21 cellular contexts compared by ENCODE assay signal in the genomic region with DNA sequence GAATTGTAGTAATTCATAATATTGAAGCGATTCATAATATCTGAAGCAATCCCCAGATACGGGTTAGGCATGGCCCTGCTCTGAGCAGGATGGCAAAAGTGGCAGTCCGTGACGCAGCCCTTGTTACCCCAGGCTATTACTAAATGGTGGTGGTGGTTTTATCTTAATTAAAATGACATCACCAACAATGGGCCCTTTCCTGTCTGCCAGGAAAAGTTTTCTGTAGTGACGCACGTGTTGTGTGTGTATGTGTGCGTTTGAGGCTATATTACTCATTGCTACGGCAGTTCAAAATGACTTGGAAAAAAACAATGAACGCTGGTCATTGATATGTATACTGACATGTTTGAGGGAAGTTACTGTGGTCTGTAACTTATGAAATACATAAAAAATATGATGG. TPM values are rescaled to one million over a fixed set of nuclear protein-coding genes. Genes with fewer than 3 reads are reported as not detected.
DNase-seq lines count a peak whose midpoint lies in the region; ATAC-seq and TF ChIP-seq lines count a peak whose summit lies in the region.
"Had no signal": no experiment of that assay in that cellular context is flagged by ENCODE, and none has a peak within 500 bp of the region (broad histone marks: within the 10 kb centered on the region; RNA-seq: fewer than 3 reads in every experiment).

No MANE protein-coding gene starts in this region.

- no peaks in the 10 kb centered on the region for H3K9me3 ChIP-seq in IMR-90 (ENCODE audit: control insufficient read depth, insufficient read depth, low read length)
- H3K9me3 ChIP-seq: esophagus squamous epithelium, thyroid gland had no signal

- ATAC-seq in IMR-90 (ENCODE audit: low read depth): no peak
- no peak for ATAC-seq in stimulated activated effector memory CD8-positive, alpha-beta T cell treated with anti-CD3 and anti-CD28 coated beads, Interleukin-12 subunit alpha, Interleukin-12 subunit beta, amount 100 ng/mL, for 72 hours
- ATAC-seq: K562; natural killer cell treated with Interleukin-12 subunit alpha and Interleukin-12 subunit beta and Interleukin-15 and Interleukin-18, amount 100 ng/mL, for 72 hours had no signal

- peaks cover 15% of the 10 kb centered on the region for H3K9me1 ChIP-seq in IMR-90 (ENCODE audit: insufficient read depth, low read length)

- H2BK5ac ChIP-seq in IMR-90 (ENCODE audit: low read depth, low read length, poor library complexity, severe bottlenecking): no peak overlapping the region

- intact Hi-C loops in IMR-90 (cut with micrococcal nuclease): no loop called here

- no peak overlapping the region for H3K56ac ChIP-seq in IMR-90 (ENCODE audit: extremely low read depth, insufficient read depth, low read length)

- no peak overlapping the region for H3K9ac ChIP-seq in IMR-90 (ENCODE audit: low read depth, low read length)

- no peak overlapping the region for H3K4me2 ChIP-seq in IMR-90 (ENCODE audit: low read depth, low read length)

- no CpG with 5 or more reads among the region's 9 CpGs for WGBS in IMR-90 (ENCODE audit: extremely low coverage in 2 of 2, insufficient read length in 1 of 2), 2 experiments

- H2AK9ac ChIP-seq in IMR-90 (replicated peaks; ENCODE audit: low read depth, low read length, poor library complexity): no peak overlapping the region

- H3K4me3 ChIP-seq in IMR-90 (ENCODE audit: insufficient read depth, low read depth, low read length) (no peak overlapping the region), brain microvascular endothelial cell (ENCODE audit: low read depth, low read length) (no peak overlapping the region)
- H3K4me3 ChIP-seq: esophagus squamous epithelium, K562, thyroid gland had no signal

- H2BK120ac ChIP-seq in IMR-90 (ENCODE audit: low read depth, low read length): no peak overlapping the region

- no peak overlapping the region for H3K27ac Mint-ChIP-seq in stimulated activated effector memory CD8-positive, alpha-beta T cell treated with anti-CD3 and anti-CD28 coated beads, Interleukin-12 subunit alpha, Interleukin-12 subunit beta, amount 100 ng/mL, for 72 hours
- H3K27ac Mint-ChIP-seq: H9; natural killer cell treated with Interleukin-12 subunit alpha and Interleukin-12 subunit beta and Interleukin-15 and Interleukin-18, amount 100 ng/mL, for 72 hours had no signal

- H3K27me3 ChIP-seq in IMR-90 (ENCODE audit: control insufficient read depth, insufficient read depth, low read length) (no peaks in the 10 kb centered on the region), brain microvascular endothelial cell (replicated peaks) (no peaks in the 10 kb centered on the region)
- H3K27me3 ChIP-seq: esophagus squamous epithelium, thyroid gland had no signal

- H3K14ac ChIP-seq in IMR-90 (replicated peaks; ENCODE audit: low read depth, low read length): no peak overlapping the region

- peak; percentile 56 for DNase-seq in IMR-90
- DNase-seq in brain microvascular endothelial cell: peak; percentile 36
- peak; percentile 95 for DNase-seq in fibroblast of peridontal ligament (ENCODE audit: extremely low read depth)
- peak; percentile 93 for DNase-seq in pulmonary artery endothelial cell (ENCODE audit: low read depth, low spot score)
- DNase-seq in stimulated activated effector memory CD8-positive, alpha-beta T cell treated with anti-CD3 and anti-CD28 coated beads, Interleukin-12 subunit alpha, Interleukin-12 subunit beta, amount 100 ng/mL, for 72 hours (ENCODE audit: low spot score in 2 of 2): no peak
- no peak for DNase-seq in HK-2 (ENCODE audit: unreplicated experiment)
- DNase-seq in COLO668 (lab: John Stamatoyannopoulos, UW; ENCODE audit: unreplicated experiment): no peak
- DNase-seq: caudate nucleus; esophagus squamous epithelium; H9; hippocampal formation; islet precursor cell; mesenchymal stem cell; NCI-H2029 treated with DMSO at 0.1 percent for 48 hours; NCI-H446 treated with DMSO at 0.1 percent for 48 hours; NK-92 treated with Interleukin-12 subunit alpha and Interleukin-12 subunit beta, amount 100 ng/mL, for 24 hours; RPMI8226; stimulated activated naive CD4-positive, alpha-beta T cell treated with Interleukin-2 at 50 U/mL for 16 hours; thyroid gland had no signal

- in situ Hi-C loops in IMR-90 (cut with MboI; ENCODE audit: low sequenced_read_pairs): no loop called here
- in situ Hi-C loops in brain microvascular endothelial cell (cut with HindIII; ENCODE audit: low pct_ligation_motif_present, low sequenced_read_pairs): no loop called here

- CTCF ChIA-PET in IMR-90 (lab: Yijun Ruan, JAX): no interaction called here

- TF ChIP-seq CTCF in IMR-90 (conservative IDR thresholded peaks at IDR 0.05; ENCODE audit: low read depth, low read length) (no peak), brain microvascular endothelial cell (IDR thresholded peaks at IDR 0.05; ENCODE audit: low read depth, low read length, missing control alignments) (no peak)

- peaks cover 64% of the 10 kb centered on the region for H3K36me3 Mint-ChIP-seq in stimulated activated effector memory CD8-positive, alpha-beta T cell treated with anti-CD3 and anti-CD28 coated beads, Interleukin-12 subunit alpha, Interleukin-12 subunit beta, amount 100 ng/mL, for 72 hours

- H3K4me1 Mint-ChIP-seq in stimulated activated effector memory CD8-positive, alpha-beta T cell treated with anti-CD3 and anti-CD28 coated beads, Interleukin-12 subunit alpha, Interleukin-12 subunit beta, amount 100 ng/mL, for 72 hours: peaks cover 4% of the 10 kb centered on the region

- no peak overlapping the region for H4K91ac ChIP-seq in IMR-90 (ENCODE audit: insufficient read depth, low read depth, low read length)

- peaks cover 22% of the 10 kb centered on the region for H3K36me3 ChIP-seq in IMR-90 (ENCODE audit: control insufficient read depth, insufficient read depth, low read length)
- peaks cover 28% of the 10 kb centered on the region for H3K36me3 ChIP-seq in brain microvascular endothelial cell (replicated peaks)

- dilution Hi-C loops in IMR-90 (cut with HindIII; ENCODE audit: low sequenced_read_pairs, unreplicated experiment): no loop called here

- H3K27ac ChIP-seq in IMR-90 (ENCODE audit: insufficient read depth, low read length) (no peak overlapping the region), brain microvascular endothelial cell (no peak overlapping the region)
- H3K27ac ChIP-seq: esophagus squamous epithelium, thyroid gland had no signal

- H4K5ac ChIP-seq in IMR-90 (ENCODE audit: low read depth, low read length): no peak overlapping the region

- POLR2A ChIA-PET in IMR-90 (lab: Charles Lee; ENCODE audit: unreplicated experiment): no interaction called here

- peaks cover 4% of the 10 kb centered on the region; the same call in 1 of the 2 replicates for H4K20me1 ChIP-seq in IMR-90 (ENCODE audit: insufficient read depth, low read length)

- no peak for TF ChIP-seq RAD21 in IMR-90 (IDR thresholded peaks at IDR 0.05; ENCODE audit: low read length)

- H3K4ac ChIP-seq in IMR-90 (ENCODE audit: low read depth, low read length): no peak overlapping the region

- no peak overlapping the region for H2BK20ac ChIP-seq in IMR-90 (ENCODE audit: low read depth, low read length)

- H3K9me3 Mint-ChIP-seq in stimulated activated effector memory CD8-positive, alpha-beta T cell treated with anti-CD3 and anti-CD28 coated beads, Interleukin-12 subunit alpha, Interleukin-12 subunit beta, amount 100 ng/mL, for 72 hours: no peaks in the 10 kb centered on the region
- H3K9me3 Mint-ChIP-seq: H9; natural killer cell treated with Interleukin-12 subunit alpha and Interleukin-12 subunit beta and Interleukin-15 and Interleukin-18, amount 100 ng/mL, for 72 hours had no signal

- H3K79me1 ChIP-seq in IMR-90 (ENCODE audit: low read depth in 1 of 2, low read length in 2 of 2): peaks cover 3 to 5% of the 10 kb centered on the region in 2 experiments; a peak in 2 of 4 replicates

- no peak overlapping the region for H2AFZ ChIP-seq in IMR-90 (replicated peaks; ENCODE audit: low read length, poor library complexity)

- no peak for TF ChIP-seq POLR2A in IMR-90 (IDR thresholded peaks at IDR 0.05; ENCODE audit: low read depth, low read length)

- H3K4me1 ChIP-seq in IMR-90 (ENCODE audit: control insufficient read depth, insufficient read depth, low read length): peaks cover 8% of the 10 kb centered on the region

- no peak overlapping the region for H3K23ac ChIP-seq in IMR-90 (ENCODE audit: low read depth, low read length)

- no TSS peak for BruUV-seq in IMR-90 (replicated peaks; lab: Mats Ljungman, UMichigan)

- no peak overlapping the region for H3K4me3 Mint-ChIP-seq in stimulated activated effector memory CD8-positive, alpha-beta T cell treated with anti-CD3 and anti-CD28 coated beads, Interleukin-12 subunit alpha, Interleukin-12 subunit beta, amount 100 ng/mL, for 72 hours
- H3K4me3 Mint-ChIP-seq: H9; natural killer cell treated with Interleukin-12 subunit alpha and Interleukin-12 subunit beta and Interleukin-15 and Interleukin-18, amount 100 ng/mL, for 72 hours had no signal

- no peak overlapping the region for H3K18ac ChIP-seq in IMR-90 (ENCODE audit: low read depth, low read length)

- no peak overlapping the region for H4K8ac ChIP-seq in IMR-90 (ENCODE audit: low read depth in 2 of 2, low read length in 2 of 2)

- no peak overlapping the region for H2BK15ac ChIP-seq in IMR-90 (ENCODE audit: low read depth, low read length)

- no peak overlapping the region for H2AK5ac ChIP-seq in IMR-90 (ENCODE audit: low read depth, low read length)

TF ChIP-seq in IMR-90, 13 proteins besides CTCF, POLR2A, EP300 and RAD21:
- TF ChIP-seq RCOR1 (IDR thresholded peaks at IDR 0.05; ENCODE audit: insufficient replicate concordance, low read length) (no peak), MAZ (IDR thresholded peaks at IDR 0.05; ENCODE audit: borderline replicate concordance, low read depth, low read length) (no peak), MXI1 (IDR thresholded peaks at IDR 0.05; ENCODE audit: borderline replicate concordance, low read depth, low read length) (no peak)

RNA-seq across cellular contexts. Expression of a gene that starts 10.6 kb away (rescaled TPM):
- total RNA-seq in IMR-90 (2012; rRNA removed): 1.9 and 2.2 TPM in 2 replicates
- 0.87 and 1.1 TPM in 2 replicates for polyA plus RNA-seq in IMR-90 (2012; rRNA removed)
- polyA plus RNA-seq in IMR-90 (2012; cell fraction: cytosol; rRNA removed): 0.50 and 0.91 TPM in 2 replicates
- polyA plus RNA-seq in IMR-90 (2012; cell fraction: nucleus; rRNA removed; ENCODE audit: low replicate concordance): 1.0 and 2.0 TPM in 2 replicates
- 0.79 and 1.3 TPM in 2 replicates for total RNA-seq in pulmonary artery endothelial cell

RNA-seq across cellular contexts. Expression of a gene that starts 47.0 kb away (rescaled TPM):
- 97.2 and 161 TPM in 2 replicates for total RNA-seq in IMR-90 (2012; rRNA removed)
- 48.1 and 48.8 TPM in 2 replicates for polyA plus RNA-seq in IMR-90 (2012; rRNA removed)
- polyA plus RNA-seq in IMR-90 (2012; cell fraction: cytosol; rRNA removed): 22.6 and 26.0 TPM in 2 replicates
- polyA plus RNA-seq in IMR-90 (2012; cell fraction: nucleus; rRNA removed; ENCODE audit: low replicate concordance): 43.0 and 129 TPM in 2 replicates
- 115 and 244 TPM in 2 replicates for total RNA-seq in pulmonary artery endothelial cell

RNA-seq across cellular contexts. Expression of a gene that starts 47.6 kb away (rescaled TPM):
- total RNA-seq in IMR-90 (2012; rRNA removed) (86.1 and 91.9 TPM in 2 replicates), pulmonary artery endothelial cell (20.5 and 21.8 TPM in 2 replicates)
- 39.5 and 48.7 TPM in 2 replicates for polyA plus RNA-seq in IMR-90 (2012; rRNA removed)
- 14.5 and 32.5 TPM in 2 replicates for polyA plus RNA-seq in IMR-90 (2012; cell fraction: cytosol; rRNA removed)
- polyA plus RNA-seq in IMR-90 (2012; cell fraction: nucleus; rRNA removed; ENCODE audit: low replicate concordance): 13.7 and 38.2 TPM in 2 replicates

Comparison
In these comparisons a context has a peak if more than half of its experiments do, and no peak if none do; other contexts are left out.
1. DNase-seq: peak in IMR-90 (single experiment), brain microvascular endothelial cell (single experiment), fibroblast of peridontal ligament (single experiment) and pulmonary artery endothelial cell (single experiment); none in stimulated activated effector memory CD8-positive, alpha-beta T cell treated with anti-CD3 and anti-CD28 coated beads, Interleukin-12 subunit alpha, Interleukin-12 subunit beta, amount 100 ng/mL, for 72 hours (0 of 2), HK-2 (single experiment) and COLO668 (single experiment).